ENCODE assay signal across 1 cellular context in the genomic region with DNA sequence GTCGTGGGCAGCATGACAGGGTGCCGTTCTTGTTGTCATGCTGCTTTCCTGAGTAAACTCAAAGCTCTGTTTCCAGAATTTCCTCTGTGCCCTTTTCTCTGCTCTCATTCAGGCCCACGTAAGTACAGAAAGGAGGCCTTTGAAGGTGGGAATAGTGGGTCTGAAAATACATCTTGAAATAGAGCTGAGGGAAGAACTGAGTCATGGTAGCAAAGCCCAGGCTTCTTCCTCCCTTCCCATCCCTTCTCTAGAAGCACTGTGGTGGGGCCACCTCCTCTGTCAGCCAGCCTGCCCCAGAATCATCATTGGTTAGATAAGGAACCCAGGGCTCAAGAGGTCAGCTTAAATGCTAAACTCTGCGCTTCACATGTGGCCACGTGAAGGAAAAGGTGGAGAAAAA.
TF ChIP-seq lines count a peak whose summit lies in the region.

No MANE protein-coding gene starts in this region.

TF ChIP-seq in HepG2, 621 proteins besides CTCF, POLR2A, EP300 and RAD21:
- TF ChIP-seq POLR2AphosphoS5 (IDR thresholded peaks at IDR 0.05; ENCODE audit: low read depth, low read length), result no peak
- no peak for TF ChIP-seq ZNF282 (IDR thresholded peaks at IDR 0.05; ENCODE audit: partially characterized antibody)
- TF ChIP-seq ZUFSP (CRISPR knock-in tag; IDR thresholded peaks at IDR 0.05; ENCODE audit: borderline replicate concordance), result no peak
- TF ChIP-seq ZBTB20 (CRISPR knock-in tag; IDR thresholded peaks at IDR 0.05; ENCODE audit: borderline replicate concordance, low read depth), result no peak
- no peak for TF ChIP-seq CCDC6 (CRISPR knock-in tag; IDR thresholded peaks at IDR 0.05)
- no peak for TF ChIP-seq ERF (CRISPR knock-in tag; IDR thresholded peaks at IDR 0.05)
- TF ChIP-seq HNRNPH1 (optimal IDR thresholded peaks at IDR 0.05; ENCODE audit: low read depth, low read length), result no peak
TF ChIP-seq in HepG2: peak in this region for 0.
